Comparison of ENCODE assay signal across 1 cellular context in genomic region chr6:100876251-100876650, GRCh38.
TF ChIP-seq lines count a peak whose summit lies in the region.

No MANE protein-coding gene starts in this region.

TF ChIP-seq in GM23338, 12 proteins besides CTCF, POLR2A, EP300 and RAD21:
- TF ChIP-seq REST (IDR thresholded peaks at IDR 0.05; ENCODE audit: unreplicated experiment) (no peak), POLR2AphosphoS5 (IDR thresholded peaks at IDR 0.05; ENCODE audit: low read depth) (no peak), EZH2phosphoT487 (IDR thresholded peaks at IDR 0.05; ENCODE audit: unreplicated experiment) (no peak), JUNB (IDR thresholded peaks at IDR 0.05; ENCODE audit: unreplicated experiment) (no peak), ZNF114 (CRISPR knock-in tag; IDR thresholded peaks at IDR 0.05) (no peak), ZNF462 (CRISPR knock-in tag; IDR thresholded peaks at IDR 0.05) (no peak), CREB1 (CRISPR knock-in tag; IDR thresholded peaks at IDR 0.05; ENCODE audit: low read depth) (no peak), ZNF331 (CRISPR knock-in tag; IDR thresholded peaks at IDR 0.05; ENCODE audit: low read depth) (no peak), NANOG (IDR thresholded peaks at IDR 0.05; ENCODE audit: borderline replicate concordance) (no peak), ETS1 (IDR thresholded peaks at IDR 0.05) (no peak), STAT1 (IDR thresholded peaks at IDR 0.05; ENCODE audit: unreplicated experiment) (no peak), EZH2 (IDR thresholded peaks at IDR 0.05; ENCODE audit: low read depth, unreplicated experiment) (no peak)
TF ChIP-seq in GM23338: peak in this region for 0.
